In genomic region chr6:116253188-116253504, GRCh38 we compare ENCODE assay signal across 8 cellular contexts. TPM values are rescaled to one million over a fixed set of nuclear protein-coding genes. Genes with fewer than 3 reads are reported as not detected.
DNase-seq lines count a peak whose midpoint lies in the region; ATAC-seq and TF ChIP-seq lines count a peak whose summit lies in the region.

No MANE protein-coding gene starts in this region.

- no peak overlapping the region for H3K4me3 Mint-ChIP-seq in activated CD8-positive, alpha-beta T cell treated with anti-CD3 and anti-CD28 coated beads, Interleukin-2, amount 10 ng/mL, durations not matched to agents 7 days and 5 days

- POLR2A ChIA-PET in BJ (lab: Charles Lee) = interaction anchor here (0.6 kb wide), 1 partner anchor 310 kb away, joined by 3 read pairs; no protein-coding TSS in a partner anchor
- POLR2A ChIA-PET in activated CD8-positive, alpha-beta T cell treated with anti-CD3 and anti-CD28 coated beads, Interleukin-2, amount 10 ng/mL, durations not matched to agents 7 days and 5 days (lab: Charles Lee) = interaction anchor here (1.1 to 4.7 kb wide), 4 partner anchors 8 to 318 kb away, joined by 4 to 51 read pairs (median 7); partner anchors contain the start of genes NT5DC1, RWDD1 and TSPYL1

- ATAC-seq in HG02885 (IDR thresholded peaks at IDR 0.05; ENCODE audit: poor library complexity, unreplicated experiment) = no peak
- ATAC-seq in GM18873 (IDR thresholded peaks at IDR 0.05; ENCODE audit: low FRiP score, unreplicated experiment) = no peak
- no peak for ATAC-seq in activated CD8-positive, alpha-beta T cell treated with anti-CD3 and anti-CD28 coated beads, Interleukin-2, amount 10 ng/mL, durations not matched to agents 7 days and 5 days
- ATAC-seq in HG02981 (IDR thresholded peaks at IDR 0.05; ENCODE audit: unreplicated experiment) = no peak

- H3K4me3 ChIP-seq in BJ (ENCODE audit: low read depth, low read length) = peak overlapping the region; percentile 99
- H3K4me3 ChIP-seq in esophagus (ENCODE audit: low read depth in 1 of 2, low read length in 2 of 2) = peak overlapping the region; percentile 86 to 97
- peak overlapping the region; percentile 70 for H3K4me3 ChIP-seq in ovary

- no peaks in the 10 kb centered on the region for H3K9me3 Mint-ChIP-seq in activated CD8-positive, alpha-beta T cell treated with anti-CD3 and anti-CD28 coated beads, Interleukin-2, amount 10 ng/mL, durations not matched to agents 7 days and 5 days (ENCODE audit: insufficient read depth)

- CTCF ChIA-PET in BJ (lab: Yijun Ruan, JAX) = interaction anchor here (0.8 to 5.3 kb wide), 4 partner anchors 9 to 36 kb away, joined by 3 to 43 read pairs (median 4); no protein-coding TSS in a partner anchor
- CTCF ChIA-PET in activated CD8-positive, alpha-beta T cell treated with anti-CD3 and anti-CD28 coated beads, Interleukin-2, amount 10 ng/mL, durations not matched to agents 7 days and 5 days (lab: Charles Lee) = interaction anchor here (1.3 to 2.1 kb wide), 3 partner anchors 10 to 35 kb away, joined by 3 to 9 read pairs (median 3); no protein-coding TSS in a partner anchor

- DNase-seq in BJ (ENCODE audit: low read depth) (no peak), NCI-H774 (lab: John Stamatoyannopoulos, UW) (peak; percentile 48), ovary (no peak)
- DNase-seq in activated CD8-positive, alpha-beta T cell treated with anti-CD3 and anti-CD28 coated beads, Interleukin-2, amount 10 ng/mL, durations not matched to agents 7 days and 5 days = no peak

- peaks cover 17% of the 10 kb centered on the region for H3K36me3 Mint-ChIP-seq in activated CD8-positive, alpha-beta T cell treated with anti-CD3 and anti-CD28 coated beads, Interleukin-2, amount 10 ng/mL, durations not matched to agents 7 days and 5 days (ENCODE audit: low read depth)

- intact Hi-C loops in ovary (cut with DNase I) = no loop called here

- H3K27me3 ChIP-seq in BJ (ENCODE audit: control insufficient read depth, insufficient read depth, low read length) (no peaks in the 10 kb centered on the region), esophagus (ENCODE audit: control insufficient read depth in 1 of 2, insufficient read depth in 2 of 2, low read length in 2 of 2) (no peaks in the 10 kb centered on the region), ovary (no peaks in the 10 kb centered on the region)

- no peak for TF ChIP-seq EP300 in ovary (IDR thresholded peaks at IDR 0.05)

- H3K4me1 ChIP-seq in esophagus (ENCODE audit: control insufficient read depth in 2 of 2, insufficient read depth in 2 of 2, low read length in 1 of 2) (peaks cover 14 to 17% of the 10 kb centered on the region in 2 donors), ovary (ENCODE audit: insufficient read depth) (peaks cover 16% of the 10 kb centered on the region)

- H3K9me3 ChIP-seq in esophagus (ENCODE audit: control insufficient read depth in 2 of 2, insufficient read depth in 1 of 2, low read depth in 1 of 2, low read length in 1 of 2) = no peaks in the 10 kb centered on the region
- H3K9me3 ChIP-seq in ovary = no peaks in the 10 kb centered on the region

- peak overlapping the region; percentile 62 to 97 for H3K27ac ChIP-seq in esophagus (ENCODE audit: low read depth in 2 of 2, low read length in 1 of 2)
- H3K27ac ChIP-seq in ovary = peak overlapping the region; percentile 74 to 85

- H3K27me3 Mint-ChIP-seq in activated CD8-positive, alpha-beta T cell treated with anti-CD3 and anti-CD28 coated beads, Interleukin-2, amount 10 ng/mL, durations not matched to agents 7 days and 5 days (ENCODE audit: low read depth) = no peaks in the 10 kb centered on the region

- TF ChIP-seq CTCF in BJ (IDR thresholded peaks at IDR 0.05; ENCODE audit: insufficient read depth, low read depth, low read length) (no peak), ovary (IDR thresholded peaks at IDR 0.05) (no peak)

- TF ChIP-seq POLR2A in ovary (IDR thresholded peaks at IDR 0.05) = no peak

- H3K4me1 Mint-ChIP-seq in activated CD8-positive, alpha-beta T cell treated with anti-CD3 and anti-CD28 coated beads, Interleukin-2, amount 10 ng/mL, durations not matched to agents 7 days and 5 days (ENCODE audit: low read depth) = peaks cover 31% of the 10 kb centered on the region

- H3K36me3 ChIP-seq in BJ (ENCODE audit: control insufficient read depth, insufficient read depth, low read length) = no peaks in the 10 kb centered on the region
- peaks cover 0 to 3% of the 10 kb centered on the region in 2 donors for H3K36me3 ChIP-seq in esophagus (ENCODE audit: control insufficient read depth in 2 of 2, insufficient read depth in 2 of 2, low read length in 1 of 2)
- H3K36me3 ChIP-seq in ovary = no peaks in the 10 kb centered on the region

- 30 to 33% methylated on average over 11 of the region's 11 CpGs for WGBS in esophagus, 2 donors
- WGBS in ovary, 3 donors = 25 to 39% (median 30%) methylated on average over 11 of the region's 11 CpGs

- no peak overlapping the region for H3K27ac Mint-ChIP-seq in activated CD8-positive, alpha-beta T cell treated with anti-CD3 and anti-CD28 coated beads, Interleukin-2, amount 10 ng/mL, durations not matched to agents 7 days and 5 days

RNA-seq across cellular contexts. Expression of gene TSPYL4, which starts 0.7 kb away (rescaled TPM):
- polyA plus RNA-seq in BJ (2011; rRNA removed) = 33.7 and 34.2 TPM in 2 replicates
- 20.6 and 28.5 TPM in 2 replicates for polyA minus RNA-seq in BJ (2011; rRNA and poly(A)+ RNA removed)
- 1 to 10 TPM; 6.4 to 7.9 TPM for polyA plus RNA-seq in esophagus
- 10 to 100 TPM; 18.1 to 44.4 (median 31.0) TPM for total RNA-seq in ovary
- polyA plus RNA-seq in ovary = 10 to 100 TPM; 23.0 to 35.3 TPM
- 10 to 100 TPM; 19.3 to 19.8 TPM for total RNA-seq in activated CD8-positive, alpha-beta T cell treated with anti-CD3 and anti-CD28 coated beads, Interleukin-2, amount 10 ng/mL, durations not matched to agents 7 days and 5 days

RNA-seq across cellular contexts. Expression of gene TSPYL1, which starts 26.6 kb away (rescaled TPM):
- 31.9 and 43.1 TPM in 2 replicates for polyA plus RNA-seq in BJ (2011; rRNA removed)
- 57.8 and 82.0 TPM in 2 replicates for polyA minus RNA-seq in BJ (2011; rRNA and poly(A)+ RNA removed)
- polyA plus RNA-seq in esophagus = 10 to 100 TPM; 11.9 to 24.3 TPM
- 100 to 1,000 TPM in 4 of 7 donors, 10 to 100 TPM in 3; 60.0 to 155 (median 113) TPM for total RNA-seq in ovary
- polyA plus RNA-seq in ovary = 10 to 100 TPM; 39.2 to 88.4 TPM
- total RNA-seq in activated CD8-positive, alpha-beta T cell treated with anti-CD3 and anti-CD28 coated beads, Interleukin-2, amount 10 ng/mL, durations not matched to agents 7 days and 5 days = 10 to 100 TPM; 37.8 to 38.4 TPM
